ENCODE assay signal across 11 cellular contexts in genomic region chr3:159825216-159825854, GRCh38. TPM values are rescaled to one million over a fixed set of nuclear protein-coding genes. Genes with fewer than 3 reads are reported as not detected.
DNase-seq lines count a peak whose midpoint lies in the region; ATAC-seq and TF ChIP-seq lines count a peak whose summit lies in the region.
"Had no signal": no experiment of that assay in that cellular context is flagged by ENCODE, and none has a peak within 500 bp of the region (broad histone marks: within the 10 kb centered on the region; RNA-seq: fewer than 3 reads in every experiment).

No MANE protein-coding gene starts in this region.

- ATAC-seq in GM19467 (IDR thresholded peaks at IDR 0.05; ENCODE audit: unreplicated experiment) (no peak), GM19395 (IDR thresholded peaks at IDR 0.05; ENCODE audit: unreplicated experiment) (no peak)
- ATAC-seq: effector memory CD8-positive, alpha-beta T cell had no signal

- H3K4me2 ChIP-seq in smooth muscle cell, result peak overlapping the region; percentile 46

- TF ChIP-seq EP300 in Ishikawa (IDR thresholded peaks at IDR 0.05; ENCODE audit: borderline replicate concordance), result no peak

- WGBS in smooth muscle cell (ENCODE audit: low lambda C conversion rate), result 84% methylated on average over 5 of the region's 5 CpGs

- peak; percentile 19 for DNase-seq in NCI-H82 (lab: John Stamatoyannopoulos, UW)
- DNase-seq in NCI-H82 treated with DMSO at 0.1 percent for 48 hours (lab: John Stamatoyannopoulos, UW; ENCODE audit: unreplicated experiment), result no peak
- DNase-seq in epithelial cell of proximal tubule (ENCODE audit: low read depth), result no peak
- no peak for DNase-seq in smooth muscle cell (lab: John Stamatoyannopoulos, UW; ENCODE audit: unreplicated experiment)
- DNase-seq in CD1c-positive myeloid dendritic cell (ENCODE audit: extremely low spot score), result no peak
- DNase-seq: activated CD4-positive, alpha-beta memory T cell treated with anti-CD3 and anti-CD28 coated beads, Interleukin-2, amount 10 ng/mL, durations not matched to agents 7 days and 5 days; effector memory CD8-positive, alpha-beta T cell; NCI-H187 treated with DMSO at 0.1 percent for 48 hours had no signal

- no peaks in the 10 kb centered on the region for H3K36me3 ChIP-seq in smooth muscle cell (ENCODE audit: low read depth)

- no peak for TF ChIP-seq RAD21 in Ishikawa (IDR thresholded peaks at IDR 0.05; ENCODE audit: low read depth)

- H3K27ac ChIP-seq in smooth muscle cell (ENCODE audit: low read depth), result peak overlapping the region; percentile 100

- H3K4me3 ChIP-seq in epithelial cell of proximal tubule (ENCODE audit: low read depth, low read length) (no peak overlapping the region), smooth muscle cell (no peak overlapping the region)

- no peaks in the 10 kb centered on the region for H3K9me3 ChIP-seq in smooth muscle cell (replicated peaks; ENCODE audit: low read depth)

- peaks cover 20% of the 10 kb centered on the region for H3K4me1 ChIP-seq in smooth muscle cell (ENCODE audit: low read depth)

- H3K27me3 ChIP-seq in smooth muscle cell (ENCODE audit: low read depth), result no peaks in the 10 kb centered on the region

- H3K79me2 ChIP-seq in smooth muscle cell (ENCODE audit: low read depth), result peaks cover 54% of the 10 kb centered on the region

- no peak overlapping the region for H2AFZ ChIP-seq in smooth muscle cell (ENCODE audit: low read depth)

- no peak overlapping the region for H3K9ac ChIP-seq in smooth muscle cell (ENCODE audit: low read depth)

- TF ChIP-seq CTCF in epithelial cell of proximal tubule (conservative IDR thresholded peaks at IDR 0.05; ENCODE audit: low read depth, low read length), result peak; percentile 34
- TF ChIP-seq CTCF in smooth muscle cell (IDR thresholded peaks at IDR 0.05; ENCODE audit: borderline replicate concordance, insufficient read depth, poor library complexity, severe bottlenecking), result no peak

- H3F3A ChIP-seq in smooth muscle cell (ENCODE audit: low read depth), result peaks cover 6% of the 10 kb centered on the region

- peaks cover 31% of the 10 kb centered on the region for H4K20me1 ChIP-seq in smooth muscle cell (ENCODE audit: low read depth)

TF ChIP-seq in Ishikawa, 13 proteins besides CTCF, POLR2A, EP300 and RAD21:
- TF ChIP-seq TAF1 (IDR thresholded peaks at IDR 0.05; ENCODE audit: low read depth) (no peak), CEBPB (IDR thresholded peaks at IDR 0.05) (no peak), TEAD4 (IDR thresholded peaks at IDR 0.05) (no peak), NFIC (IDR thresholded peaks at IDR 0.05) (peak; percentile 84)
TF ChIP-seq in Ishikawa: peak in this region for 1.

RNA-seq across cellular contexts. Expression of gene SCHIP1, which starts 14.3 kb away (rescaled TPM):
- 3.0 and 8.7 TPM in 2 replicates for total RNA-seq in epithelial cell of proximal tubule
- total RNA-seq in smooth muscle cell, result 2.4 and 12.4 TPM in 2 replicates
- polyA plus RNA-seq in smooth muscle cell, result 3.5 and 5.1 TPM in 2 replicates
